In genomic region chr7:129970816-129971215, GRCh38 we compare ENCODE assay signal across 18 cellular contexts. TPM values are rescaled to one million over a fixed set of nuclear protein-coding genes. Genes with fewer than 3 reads are reported as not detected.
DNase-seq lines count a peak whose midpoint lies in the region; ATAC-seq and TF ChIP-seq lines count a peak whose summit lies in the region.
"Had no signal": no experiment of that assay in that cellular context is flagged by ENCODE, and none has a peak within 500 bp of the region (broad histone marks: within the 10 kb centered on the region; RNA-seq: fewer than 3 reads in every experiment).

No MANE protein-coding gene starts in this region.

- H3K4me1 ChIP-seq in mammary epithelial cell (ENCODE audit: insufficient read depth, low read length), result peaks cover 21% of the 10 kb centered on the region
- peaks cover 0 to 8% (median 6%) of the 10 kb centered on the region in 4 donors for H3K4me1 ChIP-seq in stomach
- H3K4me1 ChIP-seq in ovary (ENCODE audit: insufficient read depth), result no peaks in the 10 kb centered on the region

- intact Hi-C loops in mammary epithelial cell (cut with micrococcal nuclease), result loop anchor here (1.0 to 2.0 kb wide), 4 partner anchors 13 to 39 kb away; partner anchors contain the start of gene UBE2H
- intact Hi-C loops in stomach (cut with DNase I; ENCODE audit: low total_unique reads), result no loop called here
- intact Hi-C loops in ovary (cut with DNase I), result no loop called here

- TF ChIP-seq POLR2A in stomach (IDR thresholded peaks at IDR 0.05) (no peak), ovary (IDR thresholded peaks at IDR 0.05) (no peak)

- H3K27ac ChIP-seq in mammary epithelial cell (ENCODE audit: insufficient read depth, low read depth, low read length) (peak overlapping the region; percentile 96), stomach (peak overlapping the region in 2 of 5 donors; percentile 33 to 43), ovary (no peak overlapping the region)

- H4K20me1 ChIP-seq in mammary epithelial cell (ENCODE audit: insufficient read depth, low read length), result no peaks in the 10 kb centered on the region

- peak overlapping the region; percentile 10 for H3K9ac ChIP-seq in mammary epithelial cell (ENCODE audit: insufficient read depth, low read length)

- H3K9me3 Mint-ChIP-seq in effector memory CD8-positive, alpha-beta T cell, result no peaks in the 10 kb centered on the region
- H3K9me3 Mint-ChIP-seq: activated CD4-positive, alpha-beta memory T cell treated with anti-CD3 and anti-CD28 coated beads, Interleukin-2, amount 10 ng/mL, durations not matched to agents 7 days and 5 days; activated naive CD4-positive, alpha-beta T cell treated with anti-CD3 and anti-CD28 coated beads, Interleukin-2, amount 50 U/mL, for 24 hours; activated T-cell treated with anti-CD3 and anti-CD28 coated beads, Interleukin-2, amount 50 U/mL, for 4 hours had no signal

- H3K79me2 ChIP-seq in mammary epithelial cell (ENCODE audit: insufficient read depth, low read length), result no peaks in the 10 kb centered on the region

- H3K4me1 Mint-ChIP-seq in effector memory CD8-positive, alpha-beta T cell (ENCODE audit: low read depth in 2 of 2), result no peaks in the 10 kb centered on the region
- H3K4me1 Mint-ChIP-seq: activated CD4-positive, alpha-beta memory T cell treated with anti-CD3 and anti-CD28 coated beads, Interleukin-2, amount 10 ng/mL, durations not matched to agents 7 days and 5 days; activated naive CD4-positive, alpha-beta T cell treated with anti-CD3 and anti-CD28 coated beads, Interleukin-2, amount 50 U/mL, for 24 hours had no signal

- H3K27ac Mint-ChIP-seq in effector memory CD8-positive, alpha-beta T cell, result no peak overlapping the region
- H3K27ac Mint-ChIP-seq: activated CD4-positive, alpha-beta memory T cell treated with anti-CD3 and anti-CD28 coated beads, Interleukin-2, amount 10 ng/mL, durations not matched to agents 7 days and 5 days; activated naive CD4-positive, alpha-beta T cell treated with anti-CD3 and anti-CD28 coated beads, Interleukin-2, amount 50 U/mL, for 24 hours had no signal

- in situ Hi-C loops in mammary epithelial cell (cut with MboI; ENCODE audit: low sequenced_read_pairs in 2 of 2), result no loop called here

- peak overlapping the region; percentile 16 for H3K4me2 ChIP-seq in mammary epithelial cell (ENCODE audit: insufficient read depth, low read depth, low read length)

- H3K4me3 ChIP-seq in mammary epithelial cell (replicated peaks in 1 of 3; ENCODE audit: insufficient read depth in 1 of 3, low read depth in 2 of 3, low read length in 3 of 3) (no peak overlapping the region), stomach (no peak overlapping the region), ovary (no peak overlapping the region)

- no peaks in the 10 kb centered on the region for H3K27me3 ChIP-seq in mammary epithelial cell (ENCODE audit: insufficient read depth, low read length)
- no peaks in the 10 kb centered on the region for H3K27me3 ChIP-seq in stomach
- no peaks in the 10 kb centered on the region for H3K27me3 ChIP-seq in ovary

- H3K4me3 Mint-ChIP-seq in effector memory CD8-positive, alpha-beta T cell, result no peak overlapping the region
- H3K4me3 Mint-ChIP-seq: activated CD4-positive, alpha-beta memory T cell treated with anti-CD3 and anti-CD28 coated beads, Interleukin-2, amount 10 ng/mL, durations not matched to agents 7 days and 5 days; activated naive CD4-positive, alpha-beta T cell treated with anti-CD3 and anti-CD28 coated beads, Interleukin-2, amount 50 U/mL, for 24 hours; activated T-cell treated with anti-CD3 and anti-CD28 coated beads, Interleukin-2, amount 50 U/mL, for 4 hours had no signal

- H2AFZ ChIP-seq in mammary epithelial cell (ENCODE audit: low read depth, low read length), result peak overlapping the region; percentile 75

- BruUV-seq in mammary epithelial cell (replicated peaks; lab: Mats Ljungman, UMichigan), result no TSS peak

- peaks cover 6% of the 10 kb centered on the region for H3K36me3 Mint-ChIP-seq in effector memory CD8-positive, alpha-beta T cell (ENCODE audit: insufficient read depth)
- H3K36me3 Mint-ChIP-seq: activated naive CD4-positive, alpha-beta T cell treated with anti-CD3 and anti-CD28 coated beads, Interleukin-2, amount 50 U/mL, for 24 hours had no signal

- 0% methylated on average over 3 of the region's 3 CpGs for WGBS in mammary epithelial cell (ENCODE audit: low coverage, missing lambda C conversion rate)
- WGBS in stomach, 5 donors, result 29 to 40% (median 33%) methylated on average over 1 to 3 of the region's 3 CpGs
- 71 to 86% (median 82%) methylated on average over 3 of the region's 3 CpGs for WGBS in ovary, 3 donors

- TF ChIP-seq CTCF in mammary epithelial cell (conservative IDR thresholded peaks at IDR 0.05 in 1 of 2, IDR thresholded peaks at IDR 0.05 in 1 of 2; ENCODE audit: extremely low read depth in 1 of 2, insufficient read depth in 1 of 2, low read depth in 1 of 2, low read length in 2 of 2) (no peak), stomach (IDR thresholded peaks at IDR 0.05) (no peak), ovary (IDR thresholded peaks at IDR 0.05) (no peak)

- dilution Hi-C loops in mammary epithelial cell (cut with HindIII; ENCODE audit: low sequenced_read_pairs), result no loop called here

- H3K27me3 Mint-ChIP-seq in effector memory CD8-positive, alpha-beta T cell, result no peaks in the 10 kb centered on the region
- H3K27me3 Mint-ChIP-seq: activated CD4-positive, alpha-beta memory T cell treated with anti-CD3 and anti-CD28 coated beads, Interleukin-2, amount 10 ng/mL, durations not matched to agents 7 days and 5 days; activated naive CD4-positive, alpha-beta T cell treated with anti-CD3 and anti-CD28 coated beads, Interleukin-2, amount 50 U/mL, for 24 hours had no signal

- CTCF ChIA-PET in mammary epithelial cell (lab: Charles Lee; ENCODE audit: low non-redundant PET), result no interaction called here

- peak; percentile 74 for DNase-seq in LoVo (ENCODE audit: low spot score)
- no peak for DNase-seq in mammary epithelial cell
- peak; percentile 53 for DNase-seq in kidney tubule cell (ENCODE audit: low spot score)
- peak; percentile 71 for DNase-seq in stomach
- DNase-seq in effector memory CD8-positive, alpha-beta T cell, result no peak
- no peak for DNase-seq in ovary
- no peak for DNase-seq in activated CD4-positive, CD25-positive, alpha-beta regulatory T cell treated with anti-CD3 and anti-CD28 coated beads, Interleukin-2, amount 50 U/mL, for 72 hours
- DNase-seq: activated CD4-positive, alpha-beta memory T cell treated with anti-CD3 and anti-CD28 coated beads, Interleukin-2, amount 10 ng/mL, durations not matched to agents 7 days and 5 days; activated T-cell treated with anti-CD3 and anti-CD28 coated beads, Interleukin-2, amount 50 U/mL, for 4 hours; hippocampal formation; Karpas-422; kidney glomerular epithelial cell; NCI-H1105 treated with DMSO at 0.1 percent for 48 hours; NCI-H748 treated with DMSO at 0.1 percent for 48 hours; occipital lobe; stimulated activated CD4-positive, alpha-beta T cell treated with anti-CD3 and anti-CD28 coated beads, Interleukin-4, amount 100 ng/mL, for 1 hour had no signal

- H3K36me3 ChIP-seq in mammary epithelial cell (ENCODE audit: insufficient read depth, low read length), result no peaks in the 10 kb centered on the region
- no peaks in the 10 kb centered on the region for H3K36me3 ChIP-seq in stomach
- no peaks in the 10 kb centered on the region for H3K36me3 ChIP-seq in ovary

- TF ChIP-seq EP300 in stomach (IDR thresholded peaks at IDR 0.05), result no peak
- no peak for TF ChIP-seq EP300 in ovary (IDR thresholded peaks at IDR 0.05)

- ATAC-seq in effector memory CD8-positive, alpha-beta T cell (replicated peaks), result no peak
- ATAC-seq: activated T-cell treated with anti-CD3 and anti-CD28 coated beads, Interleukin-2, amount 50 U/mL, for 4 hours; sciatic nerve had no signal

- H3K9me3 ChIP-seq in mammary epithelial cell (replicated peaks; ENCODE audit: insufficient read depth, low read length) (no peaks in the 10 kb centered on the region), stomach (no peaks in the 10 kb centered on the region), ovary (no peaks in the 10 kb centered on the region)

RNA-seq across cellular contexts. Expression of gene UBE2H, which starts 18.1 kb away (rescaled TPM):
- total RNA-seq in mammary epithelial cell (100 to 1,000 TPM; 122 to 126 TPM), stomach (100 to 1,000 TPM in 1 of 5 donors, 10 to 100 TPM in 4; 47.8 to 150 (median 59.8) TPM), ovary (100 to 1,000 TPM in 1 of 7 donors, 10 to 100 TPM in 6; 57.7 to 101 (median 64.7) TPM)
- polyA plus RNA-seq in mammary epithelial cell (41.4 TPM), stomach (10 to 100 TPM; 19.2 to 37.7 (median 28.1) TPM), ovary (100 to 1,000 TPM in 1 of 2 donors, 10 to 100 TPM in 1; 38.1 to 149 TPM)
- polyA minus RNA-seq in mammary epithelial cell, result 63.4 TPM

Comparison
In these comparisons a context has a peak if more than half of its experiments do, and no peak if none do; other contexts are left out.
1. DNase-seq: peak in LoVo (single experiment), kidney tubule cell (single experiment) and stomach (single experiment); none in mammary epithelial cell (single experiment), effector memory CD8-positive, alpha-beta T cell (0 of 3), ovary (0 of 5) and activated CD4-positive, CD25-positive, alpha-beta regulatory T cell treated with anti-CD3 and anti-CD28 coated beads, Interleukin-2, amount 50 U/mL, for 72 hours (single experiment).